ENCODE assay signal across 17 cellular contexts in genomic region chr7:17619194-17619818, GRCh38.
"Had no signal": no experiment of that assay in that cellular context is flagged by ENCODE, and none has a peak within 500 bp of the region (broad histone marks: within the 10 kb centered on the region; RNA-seq: fewer than 3 reads in every experiment).

No MANE protein-coding gene starts in this region.

- H3K4me3 ChIP-seq: heart left ventricle, left lung, spleen, testis had no signal

- H3K27me3 ChIP-seq: heart left ventricle, left lung, spleen, testis had no signal

- H3K27ac ChIP-seq: heart left ventricle, left lung, spleen, testis, WERI-Rb-1 had no signal

- H3K9me3 ChIP-seq: heart left ventricle, left lung, spleen, testis had no signal

- H3K4me1 ChIP-seq: left lung, spleen, testis had no signal

- H3K36me3 ChIP-seq: heart left ventricle, left lung, spleen, WERI-Rb-1 had no signal

- DNase-seq: activated CD4-positive, alpha-beta T cell treated with anti-CD3 and anti-CD28 coated beads, Interleukin-2, amount 50 U/mL, for 1 hour; activated CD4-positive, CD25-positive, alpha-beta regulatory T cell treated with anti-CD3 and anti-CD28 coated beads, Interleukin-2, amount 50 U/mL, for 72 hours; activated gamma-delta T cell treated with Interleukin-2 at 50 U/mL for 16 hours; activated T-cell treated with anti-CD3 and anti-CD28 coated beads, Interleukin-2, amount 50 U/mL, for 1 hour; aorta; effector CD4-positive, alpha-beta T cell; heart left ventricle; left lung; naive thymus-derived CD8-positive, alpha-beta T cell; retina; spleen; stimulated activated CD4-positive, alpha-beta T cell treated with anti-CD3 and anti-CD28 coated beads, Interleukin-4, amount 100 ng/mL, for 1 hour; stimulated activated naive CD4-positive, alpha-beta T cell; T-helper 2 cell; testis; WERI-Rb-1 had no signal

- ATAC-seq: activated naive CD4-positive, alpha-beta T cell treated with anti-CD3 and anti-CD28 coated beads, Interleukin-2, amount 50 U/mL, for 72 hours; heart left ventricle; naive thymus-derived CD8-positive, alpha-beta T cell had no signal
